ENCODE assay signal across 21 cellular contexts in the genomic region with DNA sequence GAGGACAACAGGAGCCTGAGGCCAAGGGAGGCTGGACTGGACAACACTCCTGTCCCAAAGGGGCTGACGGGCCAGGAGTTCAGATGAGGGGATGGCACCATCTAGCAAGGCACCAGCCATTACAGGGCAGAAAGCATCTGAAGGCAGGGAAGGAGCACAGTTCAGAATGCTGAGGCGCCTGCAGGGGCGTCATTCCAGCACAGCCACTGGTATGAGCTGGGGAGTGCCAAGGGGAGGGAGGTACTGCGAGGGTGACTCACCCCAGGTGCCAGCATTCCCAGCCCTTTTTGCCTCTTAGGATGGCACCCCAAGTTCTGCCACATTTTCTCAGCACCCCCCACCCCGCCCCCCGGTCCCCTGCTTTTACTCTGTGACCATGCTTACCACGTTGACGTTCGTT.
A peak's percentile ranks its signal among the peaks of the same experiment; 100 is the strongest.
DNase-seq lines count a peak whose midpoint lies in the region; ATAC-seq, FAIRE-seq and TF ChIP-seq lines count a peak whose summit lies in the region.
"Had no signal": no experiment of that assay in that cellular context is flagged by ENCODE, and none has a peak within 500 bp of the region (broad histone marks: within the 10 kb centered on the region; RNA-seq: fewer than 3 reads in every experiment).

No MANE protein-coding gene starts in this region.

- H3K9me2 ChIP-seq in MM.1S (replicated peaks; ENCODE audit: insufficient read depth, low read length) = no peaks in the 10 kb centered on the region

- CTCF ChIA-PET in IMR-90 (lab: Yijun Ruan, JAX) = interaction anchor here (0.7 kb wide), 1 partner anchor 173 kb away, joined by 3 read pairs; no protein-coding TSS in a partner anchor

- TF ChIP-seq RAD21 in IMR-90 (IDR thresholded peaks at IDR 0.05; ENCODE audit: low read length) = no peak

- H3K9me1 ChIP-seq in IMR-90 (ENCODE audit: insufficient read depth, low read length) = peaks cover 42% of the 10 kb centered on the region

- no peak overlapping the region; the same call in 1 of the 2 replicates for H4K91ac ChIP-seq in IMR-90 (ENCODE audit: insufficient read depth, low read depth, low read length)

- no peak overlapping the region; a peak in 1 of 4 replicates for H4K8ac ChIP-seq in IMR-90 (ENCODE audit: low read depth in 2 of 2, low read length in 2 of 2)

- no peak overlapping the region for H3K4me2 ChIP-seq in IMR-90 (ENCODE audit: low read depth, low read length)
- H3K4me2 ChIP-seq in osteoblast (ENCODE audit: insufficient read depth, low read length) = no peak overlapping the region
- H3K4me2 ChIP-seq in MM.1S (ENCODE audit: low read depth, low read length) = no peak overlapping the region

- DNase-seq in Daoy (ENCODE audit: low read depth) = peak; percentile 35
- DNase-seq in IMR-90 = no peak
- DNase-seq in bronchial epithelial cell (ENCODE audit: low read depth) = peak; percentile 44
- DNase-seq in osteoblast (ENCODE audit: insufficient read length, low spot score, missing footprints) = peak; percentile 62
- DNase-seq in MM.1S = no peak
- DNase-seq in dorsolateral prefrontal cortex = no peak
- DNase-seq in mucosa of gallbladder (ENCODE audit: low spot score) = no peak
- DNase-seq in foreskin fibroblast = no peak
- DNase-seq: ACHN, COR-L47, DMS153, H7, Kasumi-1, MV-4-11, NCI-H1417 treated with DMSO at 0.1 percent for 48 hours, NCI-H1930, NCI-H2171 treated with DMSO at 0.1 percent for 48 hours, NCI-H774, Right ventricle myocardium superior had no signal

- H2BK15ac ChIP-seq in IMR-90 (ENCODE audit: low read depth, low read length) = peak overlapping the region; percentile 12; the same call in 1 of the 3 replicates

- H2BK120ac ChIP-seq in IMR-90 (ENCODE audit: low read depth, low read length) = peak overlapping the region; percentile 35; the same call in 1 of the 2 replicates

- intact Hi-C loops in IMR-90 (cut with micrococcal nuclease) = no loop called here
- intact Hi-C loops in dorsolateral prefrontal cortex (cut with DNase I) = no loop called here

- no TSS peak for BruUV-seq in IMR-90 (replicated peaks; lab: Mats Ljungman, UMichigan)

- POLR2A ChIA-PET in IMR-90 (lab: Charles Lee; ENCODE audit: unreplicated experiment) = no interaction called here

- H3K23ac ChIP-seq in IMR-90 (ENCODE audit: low read depth, low read length) = no peak overlapping the region; the same call in 1 of the 2 replicates

- H3K36me3 ChIP-seq in IMR-90 (ENCODE audit: control insufficient read depth, insufficient read depth, low read length) (peaks cover 5% of the 10 kb centered on the region; the same call in 1 of the 2 replicates), bronchial epithelial cell (ENCODE audit: control insufficient read depth, insufficient read depth, low read length) (no peaks in the 10 kb centered on the region), osteoblast (ENCODE audit: insufficient read depth, low read length) (no peaks in the 10 kb centered on the region), MM.1S (replicated peaks; ENCODE audit: insufficient read depth, low read length) (no peaks in the 10 kb centered on the region)

- no peak overlapping the region for H3K56ac ChIP-seq in IMR-90 (ENCODE audit: extremely low read depth, insufficient read depth, low read length)

- no peaks in the 10 kb centered on the region for H3K79me2 ChIP-seq in osteoblast (ENCODE audit: insufficient read depth, low read length)
- no peaks in the 10 kb centered on the region for H3K79me2 ChIP-seq in MM.1S (ENCODE audit: low read length)

- H2AK9ac ChIP-seq in IMR-90 (replicated peaks; ENCODE audit: low read depth, low read length, poor library complexity) = no peak overlapping the region

- in situ Hi-C loops in IMR-90 (cut with MboI; ENCODE audit: low sequenced_read_pairs) = no loop called here

- dilution Hi-C loops in IMR-90 (cut with HindIII; ENCODE audit: low sequenced_read_pairs, unreplicated experiment) = no loop called here

- no peak for ATAC-seq in IMR-90 (ENCODE audit: low read depth)

- no peak overlapping the region; the same call in 1 of the 2 replicates for H4K5ac ChIP-seq in IMR-90 (ENCODE audit: low read depth, low read length)

- peak overlapping the region; percentile 55; the same call in 1 of the 2 replicates for H3K14ac ChIP-seq in IMR-90 (replicated peaks; ENCODE audit: low read depth, low read length)

- TF ChIP-seq POLR2A in IMR-90 (IDR thresholded peaks at IDR 0.05; ENCODE audit: low read depth, low read length) = no peak

- no peaks in the 10 kb centered on the region for H3K27me3 ChIP-seq in IMR-90 (ENCODE audit: control insufficient read depth, insufficient read depth, low read length)
- H3K27me3 ChIP-seq in bronchial epithelial cell (ENCODE audit: control insufficient read depth, insufficient read depth, low read length) = no peaks in the 10 kb centered on the region
- no peaks in the 10 kb centered on the region for H3K27me3 ChIP-seq in osteoblast (ENCODE audit: insufficient read depth, low read length)
- no peaks in the 10 kb centered on the region for H3K27me3 ChIP-seq in MM.1S (replicated peaks; ENCODE audit: insufficient read depth, low read length)
- no peaks in the 10 kb centered on the region for H3K27me3 ChIP-seq in dorsolateral prefrontal cortex

- H3K4me3 ChIP-seq in IMR-90 (ENCODE audit: insufficient read depth, low read depth, low read length) (no peak overlapping the region), bronchial epithelial cell (ENCODE audit: low read depth, low read length) (no peak overlapping the region), osteoblast (ENCODE audit: insufficient read depth, low read length) (no peak overlapping the region), MM.1S (ENCODE audit: low read length) (no peak overlapping the region), dorsolateral prefrontal cortex (no peak overlapping the region), foreskin fibroblast (ENCODE audit: low read depth in 1 of 2, low read length in 2 of 2) (no peak overlapping the region)
- H3K4me3 ChIP-seq: SK-N-MC had no signal

- H3K18ac ChIP-seq in IMR-90 (ENCODE audit: low read depth, low read length) = 0 out of 2 replicates have a peak overlapping the region, but pooled peaks have one; percentile 18

- H2AK5ac ChIP-seq in IMR-90 (ENCODE audit: low read depth, low read length) = peak overlapping the region; percentile 83

- H3K4me1 ChIP-seq in IMR-90 (ENCODE audit: control insufficient read depth, insufficient read depth, low read length) = peaks cover 39% of the 10 kb centered on the region
- H3K4me1 ChIP-seq in osteoblast (ENCODE audit: insufficient read depth, low read length) = peaks cover 35% of the 10 kb centered on the region
- no peaks in the 10 kb centered on the region for H3K4me1 ChIP-seq in MM.1S (ENCODE audit: low read length)

- H4K20me1 ChIP-seq in IMR-90 (ENCODE audit: insufficient read depth, low read length) (no peaks in the 10 kb centered on the region; the same call in 1 of the 2 replicates), osteoblast (ENCODE audit: insufficient read depth, low read length) (no peaks in the 10 kb centered on the region), MM.1S (ENCODE audit: insufficient read depth, low read length) (no peaks in the 10 kb centered on the region)

- FAIRE-seq in bronchial epithelial cell (lab: Jason Lieb, UNC) = no peak
- FAIRE-seq: GM19239 had no signal

- H3K27ac ChIP-seq in IMR-90 (ENCODE audit: insufficient read depth, low read length) (no peak overlapping the region), osteoblast (ENCODE audit: low read depth, low read length) (no peak overlapping the region), MM.1S (ENCODE audit: low read length) (no peak overlapping the region), dorsolateral prefrontal cortex (no peak overlapping the region)
- H3K27ac ChIP-seq: SK-N-MC had no signal

- H3K4ac ChIP-seq in IMR-90 (ENCODE audit: low read depth, low read length) = peak overlapping the region; percentile 25

- peak overlapping the region; percentile 38; the same call in 1 of the 2 replicates for H2BK20ac ChIP-seq in IMR-90 (ENCODE audit: low read depth, low read length)

- TF ChIP-seq CTCF in IMR-90 (conservative IDR thresholded peaks at IDR 0.05; ENCODE audit: low read depth, low read length) (no peak), bronchial epithelial cell (IDR thresholded peaks at IDR 0.05; ENCODE audit: insufficient read depth, low read length, severe bottlenecking) (peak; percentile 4), osteoblast (IDR thresholded peaks at IDR 0.05; ENCODE audit: extremely low read depth, low read depth, low read length) (no peak), MM.1S (IDR thresholded peaks at IDR 0.05; ENCODE audit: low read length) (no peak), dorsolateral prefrontal cortex (IDR thresholded peaks at IDR 0.05 in 54 of 56, conservative IDR thresholded peaks at IDR 0.05 in 2 of 56; ENCODE audit: low read depth in 1 of 56, partially characterized antibody in 56 of 56) (no peak), foreskin fibroblast (IDR thresholded peaks at IDR 0.05; ENCODE audit: low read depth, low read length) (no peak)

- H2BK5ac ChIP-seq in IMR-90 (ENCODE audit: low read depth, low read length, poor library complexity, severe bottlenecking) = no peak overlapping the region

- no peak overlapping the region for H2AFZ ChIP-seq in IMR-90 (replicated peaks; ENCODE audit: low read length, poor library complexity)
- H2AFZ ChIP-seq in osteoblast (ENCODE audit: low read length) = no peak overlapping the region
- no peak overlapping the region for H2AFZ ChIP-seq in MM.1S (ENCODE audit: low read length)

- no peaks in the 10 kb centered on the region for H3F3A ChIP-seq in MM.1S (ENCODE audit: insufficient read depth, low read length)

- WGBS in IMR-90 (ENCODE audit: extremely low coverage in 2 of 2, insufficient read length in 1 of 2), 2 experiments = 100% methylated on average over 1 of the region's 9 CpGs; no CpG with 5 or more reads in 1 of the 2 experiments

- peaks cover 0 to 43% of the 10 kb centered on the region in 2 experiments; a peak in 2 of 4 replicates for H3K79me1 ChIP-seq in IMR-90 (ENCODE audit: low read depth in 1 of 2, low read length in 2 of 2)

- no peak overlapping the region for H3K9ac ChIP-seq in IMR-90 (ENCODE audit: low read depth, low read length)
- no peak overlapping the region for H3K9ac ChIP-seq in MM.1S (ENCODE audit: low read length)

- H3K9me3 ChIP-seq in IMR-90 (ENCODE audit: control insufficient read depth, insufficient read depth, low read length) (no peaks in the 10 kb centered on the region), osteoblast (ENCODE audit: low read depth, low read length) (no peaks in the 10 kb centered on the region), MM.1S (replicated peaks; ENCODE audit: insufficient read depth, low read length) (no peaks in the 10 kb centered on the region)

TF ChIP-seq in IMR-90, 13 proteins besides CTCF, POLR2A, EP300 and RAD21 (continues in another document):
- TF ChIP-seq CEBPB (IDR thresholded peaks at IDR 0.05; ENCODE audit: low read depth, low read length) (no peak), CHD1 (IDR thresholded peaks at IDR 0.05; ENCODE audit: low read depth, low read length) (no peak), BHLHE40 (IDR thresholded peaks at IDR 0.05; ENCODE audit: low read depth, low read length) (no peak), FOS (IDR thresholded peaks at IDR 0.05; ENCODE audit: low read depth, low read length) (no peak), MXI1 (IDR thresholded peaks at IDR 0.05; ENCODE audit: borderline replicate concordance, low read depth, low read length) (no peak), NFE2L2 (IDR thresholded peaks at IDR 0.05; ENCODE audit: low read depth, low read length) (no peak), RCOR1 (IDR thresholded peaks at IDR 0.05; ENCODE audit: insufficient replicate concordance, low read length) (no peak)

Comparison
In these comparisons a context has a peak if more than half of its experiments do, and no peak if none do; other contexts are left out.
1. DNase-seq: peak in Daoy (single experiment), bronchial epithelial cell (single experiment) and osteoblast (single experiment); none in IMR-90 (single experiment), MM.1S (single experiment), dorsolateral prefrontal cortex (0 of 10), mucosa of gallbladder (single experiment) and foreskin fibroblast (0 of 2).